10 cellular contexts compared by ENCODE assay signal in the genomic region with DNA sequence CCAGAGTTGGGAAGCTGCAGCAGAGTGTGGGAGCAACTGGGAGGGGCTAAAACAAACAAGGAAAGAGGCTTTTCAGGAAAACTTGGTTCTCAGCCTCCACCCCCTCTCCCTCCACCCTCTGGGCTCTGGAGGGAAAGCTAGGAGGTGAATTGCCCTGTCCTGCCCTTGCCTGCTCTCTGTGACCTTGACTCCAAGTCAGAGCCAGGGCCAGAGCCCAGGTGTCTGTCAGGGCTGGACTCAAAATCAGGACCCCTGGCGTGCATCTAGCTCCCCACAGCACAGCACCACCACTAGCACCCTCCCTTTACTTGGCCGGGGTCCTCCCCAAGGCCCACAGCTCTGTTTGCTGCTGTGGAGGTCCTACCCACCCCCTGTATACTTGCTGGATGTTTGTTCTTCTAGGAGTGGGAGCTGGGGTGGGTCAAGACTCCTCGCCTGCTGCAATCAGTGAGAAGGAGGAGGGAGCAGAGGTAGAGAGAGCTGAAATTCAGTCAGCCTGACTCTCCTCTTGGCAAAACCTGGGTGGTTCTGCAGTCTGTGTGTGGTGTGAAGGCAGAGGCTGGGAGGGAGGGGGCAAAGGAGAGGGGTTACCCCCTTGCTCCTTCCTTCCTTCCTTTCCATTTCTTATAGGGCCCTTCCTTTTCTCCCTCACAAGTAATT. TPM values are rescaled to one million over a fixed set of nuclear protein-coding genes. Genes with fewer than 3 reads are reported as not detected.
DNase-seq lines count a peak whose midpoint lies in the region; ATAC-seq and TF ChIP-seq lines count a peak whose summit lies in the region.
"Had no signal": no experiment of that assay in that cellular context is flagged by ENCODE, and none has a peak within 500 bp of the region (broad histone marks: within the 10 kb centered on the region; RNA-seq: fewer than 3 reads in every experiment).

No MANE protein-coding gene starts in this region.

- H3K9me3 ChIP-seq in cardiac muscle cell (ENCODE audit: low read depth) (no peaks in the 10 kb centered on the region), muscle layer of duodenum (ENCODE audit: control insufficient read depth in 1 of 2, low read length in 2 of 2) (no peaks in the 10 kb centered on the region), upper lobe of left lung (no peaks in the 10 kb centered on the region)
- H3K9me3 ChIP-seq: SJCRH30 had no signal

- 49 to 60% methylated on average over 3 of the region's 3 CpGs for WGBS in upper lobe of left lung, 2 donors

- H3K4me3 Mint-ChIP-seq in brain = peak overlapping the region in 2 of 5 experiments; percentile 36 to 42
- H3K4me3 Mint-ChIP-seq in activated T-helper 1 cell treated with anti-CD3 and anti-CD28 coated beads, Interleukin-12 subunit alpha, Interleukin-12 subunit beta, Interleukin-2, Interleukin-4 antibody, amounts not matched to agents 30 ng/mL and 10 ng/mL and 1 ng/mL, durations not matched to agents 14 hours and 24 hours and 36 hours = no peak overlapping the region

- DNase-seq in cardiac muscle cell (ENCODE audit: low read depth in 1 of 2, low spot score in 1 of 2) (no peak), left ventricle myocardium superior (no peak), upper lobe of left lung (peak in 1 of 2 donors; percentile 58), A172 (ENCODE audit: low spot score) (no peak)
- no peak for DNase-seq in activated T-helper 1 cell treated with anti-CD3 and anti-CD28 coated beads, Interleukin-12 subunit alpha, Interleukin-12 subunit beta, Interleukin-2, Interleukin-4 antibody, amounts not matched to agents 30 ng/mL and 10 ng/mL and 1 ng/mL, durations not matched to agents 14 hours and 24 hours and 36 hours (ENCODE audit: low spot score)
- DNase-seq: NCI-H2029 treated with DMSO at 0.1 percent for 48 hours, SJCRH30 had no signal

- no peak for TF ChIP-seq POLR2A in upper lobe of left lung (IDR thresholded peaks at IDR 0.05)

- H3K36me3 Mint-ChIP-seq in brain = no peaks in the 10 kb centered on the region
- peaks cover under 1% of the 10 kb centered on the region for H3K36me3 Mint-ChIP-seq in activated T-helper 1 cell treated with anti-CD3 and anti-CD28 coated beads, Interleukin-12 subunit alpha, Interleukin-12 subunit beta, Interleukin-2, Interleukin-4 antibody, amounts not matched to agents 30 ng/mL and 10 ng/mL and 1 ng/mL, durations not matched to agents 14 hours and 24 hours and 36 hours (ENCODE audit: low read depth)

- no peak for ATAC-seq in left ventricle myocardium superior
- no peak for ATAC-seq in upper lobe of left lung (ENCODE audit: low FRiP score in 2 of 2)
- no peak for ATAC-seq in HG03196 (IDR thresholded peaks at IDR 0.05; ENCODE audit: unreplicated experiment)

- intact Hi-C loops in left ventricle myocardium superior (cut with micrococcal nuclease) = no loop called here
- intact Hi-C loops in activated T-helper 1 cell treated with anti-CD3 and anti-CD28 coated beads, Interleukin-12 subunit alpha, Interleukin-12 subunit beta, Interleukin-2, Interleukin-4 antibody, amounts not matched to agents 30 ng/mL and 10 ng/mL and 1 ng/mL, durations not matched to agents 14 hours and 24 hours and 36 hours (cut with micrococcal nuclease) = no loop called here

- H3K27me3 Mint-ChIP-seq in brain = peaks cover 17% of the 10 kb centered on the region
- H3K27me3 Mint-ChIP-seq in activated T-helper 1 cell treated with anti-CD3 and anti-CD28 coated beads, Interleukin-12 subunit alpha, Interleukin-12 subunit beta, Interleukin-2, Interleukin-4 antibody, amounts not matched to agents 30 ng/mL and 10 ng/mL and 1 ng/mL, durations not matched to agents 14 hours and 24 hours and 36 hours (ENCODE audit: insufficient read depth) = peaks cover 23% of the 10 kb centered on the region

- no peak for TF ChIP-seq CTCF in cardiac muscle cell (IDR thresholded peaks at IDR 0.05; ENCODE audit: low read depth, low read length)
- no peak for TF ChIP-seq CTCF in brain (conservative IDR thresholded peaks at IDR 0.05)
- TF ChIP-seq CTCF in upper lobe of left lung (IDR thresholded peaks at IDR 0.05) = no peak

- H3K4me1 ChIP-seq in cardiac muscle cell (ENCODE audit: low read depth) (peaks cover 41% of the 10 kb centered on the region), muscle layer of duodenum (ENCODE audit: control insufficient read depth in 1 of 2, insufficient read depth in 2 of 2, low read length in 2 of 2) (peaks cover 64 to 67% of the 10 kb centered on the region in 2 donors), upper lobe of left lung (peaks cover 76 to 100% (median 89%) of the 10 kb centered on the region in 4 donors)

- peaks cover 0 to 3% (median 0%) of the 10 kb centered on the region in 5 experiments for H3K9me3 Mint-ChIP-seq in brain
- no peaks in the 10 kb centered on the region for H3K9me3 Mint-ChIP-seq in activated T-helper 1 cell treated with anti-CD3 and anti-CD28 coated beads, Interleukin-12 subunit alpha, Interleukin-12 subunit beta, Interleukin-2, Interleukin-4 antibody, amounts not matched to agents 30 ng/mL and 10 ng/mL and 1 ng/mL, durations not matched to agents 14 hours and 24 hours and 36 hours

- H3K4me3 ChIP-seq in cardiac muscle cell = no peak overlapping the region
- H3K4me3 ChIP-seq in muscle layer of duodenum (ENCODE audit: low read depth in 1 of 2, low read length in 2 of 2) = no peak overlapping the region
- no peak overlapping the region for H3K4me3 ChIP-seq in upper lobe of left lung
- H3K4me3 ChIP-seq: SJCRH30 had no signal

- H3K36me3 ChIP-seq in cardiac muscle cell = no peaks in the 10 kb centered on the region
- peaks cover 0 to 9% of the 10 kb centered on the region in 2 donors for H3K36me3 ChIP-seq in muscle layer of duodenum (ENCODE audit: control insufficient read depth in 1 of 2, insufficient read depth in 2 of 2, low read length in 2 of 2)
- no peaks in the 10 kb centered on the region for H3K36me3 ChIP-seq in upper lobe of left lung
- H3K36me3 ChIP-seq: SJCRH30 had no signal

- no peaks in the 10 kb centered on the region for H3K27me3 ChIP-seq in cardiac muscle cell
- no peaks in the 10 kb centered on the region for H3K27me3 ChIP-seq in muscle layer of duodenum (ENCODE audit: low read depth, low read length)
- H3K27me3 ChIP-seq in upper lobe of left lung = no peaks in the 10 kb centered on the region
- H3K27me3 ChIP-seq: SJCRH30 had no signal

- peaks cover 95% of the 10 kb centered on the region for H3K4me1 Mint-ChIP-seq in brain
- peaks cover 80% of the 10 kb centered on the region for H3K4me1 Mint-ChIP-seq in activated T-helper 1 cell treated with anti-CD3 and anti-CD28 coated beads, Interleukin-12 subunit alpha, Interleukin-12 subunit beta, Interleukin-2, Interleukin-4 antibody, amounts not matched to agents 30 ng/mL and 10 ng/mL and 1 ng/mL, durations not matched to agents 14 hours and 24 hours and 36 hours (ENCODE audit: low read depth)

- H3K27ac Mint-ChIP-seq in brain = peak overlapping the region; percentile 75 to 100 (median 97)
- no peak overlapping the region for H3K27ac Mint-ChIP-seq in activated T-helper 1 cell treated with anti-CD3 and anti-CD28 coated beads, Interleukin-12 subunit alpha, Interleukin-12 subunit beta, Interleukin-2, Interleukin-4 antibody, amounts not matched to agents 30 ng/mL and 10 ng/mL and 1 ng/mL, durations not matched to agents 14 hours and 24 hours and 36 hours

- TF ChIP-seq EP300 in upper lobe of left lung (IDR thresholded peaks at IDR 0.05) = no peak

- peak overlapping the region; percentile 76 for H3K27ac ChIP-seq in cardiac muscle cell
- peak overlapping the region; percentile 83 for H3K27ac ChIP-seq in muscle layer of duodenum (ENCODE audit: low read length)
- H3K27ac ChIP-seq in upper lobe of left lung = peak overlapping the region; percentile 87 to 96 (median 91)
- H3K27ac ChIP-seq: SJCRH30 had no signal

RNA-seq across cellular contexts. Expression of a gene that starts 2.8 kb away (rescaled TPM):
- 1.2 and 3.7 TPM in 2 replicates for total RNA-seq in cardiac muscle cell
- 1.7 and 4.2 TPM in 2 replicates for polyA plus RNA-seq in cardiac muscle cell
- total RNA-seq in left ventricle myocardium superior = 21.5 TPM
- 43.8 TPM for polyA plus RNA-seq in brain (ENCODE audit: insufficient read depth, low read depth, low replicate concordance)
- 10 to 100 TPM in 5 of 6 donors, 1 to 10 TPM in 1; 3.8 to 24.7 (median 15.8) TPM for total RNA-seq in upper lobe of left lung
- total RNA-seq in activated T-helper 1 cell treated with anti-CD3 and anti-CD28 coated beads, Interleukin-12 subunit alpha, Interleukin-12 subunit beta, Interleukin-2, Interleukin-4 antibody, amounts not matched to agents 30 ng/mL and 10 ng/mL and 1 ng/mL, durations not matched to agents 14 hours and 24 hours and 36 hours = 8.7 and 9.6 TPM in 2 replicates
- 1.1 and 2.2 TPM in 2 replicates for total RNA-seq in A172 (2014; rRNA removed; shearing (Covaris generic))

RNA-seq across cellular contexts. Expression of a gene that starts 18.6 kb away (rescaled TPM):
- 96.8 and 104 TPM in 2 replicates for total RNA-seq in cardiac muscle cell
- 27.3 and 33.2 TPM in 2 replicates for polyA plus RNA-seq in cardiac muscle cell
- 49.1 TPM for total RNA-seq in left ventricle myocardium superior
- 94.4 TPM for polyA plus RNA-seq in brain (ENCODE audit: insufficient read depth, low read depth, low replicate concordance)
- total RNA-seq in upper lobe of left lung = 100 to 1,000 TPM in 3 of 6 donors, 10 to 100 TPM in 3; 57.6 to 240 (median 97.0) TPM
- 87.6 and 88.2 TPM in 2 replicates for total RNA-seq in activated T-helper 1 cell treated with anti-CD3 and anti-CD28 coated beads, Interleukin-12 subunit alpha, Interleukin-12 subunit beta, Interleukin-2, Interleukin-4 antibody, amounts not matched to agents 30 ng/mL and 10 ng/mL and 1 ng/mL, durations not matched to agents 14 hours and 24 hours and 36 hours
- 61.3 and 64.3 TPM in 2 replicates for total RNA-seq in A172 (2014; rRNA removed; shearing (Covaris generic))

RNA-seq across cellular contexts. Expression of a gene that starts 37.1 kb away (rescaled TPM):
- total RNA-seq in cardiac muscle cell = 32.5 and 49.9 TPM in 2 replicates
- polyA plus RNA-seq in cardiac muscle cell = 54.6 and 95.1 TPM in 2 replicates
- 48.1 TPM for total RNA-seq in left ventricle myocardium superior
- polyA plus RNA-seq in brain (ENCODE audit: insufficient read depth, low read depth, low replicate concordance) = 150 TPM
- total RNA-seq in upper lobe of left lung = 100 to 1,000 TPM in 2 of 6 donors, 10 to 100 TPM in 4; 52.2 to 141 (median 75.0) TPM
- total RNA-seq in activated T-helper 1 cell treated with anti-CD3 and anti-CD28 coated beads, Interleukin-12 subunit alpha, Interleukin-12 subunit beta, Interleukin-2, Interleukin-4 antibody, amounts not matched to agents 30 ng/mL and 10 ng/mL and 1 ng/mL, durations not matched to agents 14 hours and 24 hours and 36 hours = 117 TPM in 2 replicates
- 44.5 and 50.1 TPM in 2 replicates for total RNA-seq in A172 (2014; rRNA removed; shearing (Covaris generic))

RNA-seq across cellular contexts. Expression of a gene that starts 40.4 kb away (rescaled TPM):
- total RNA-seq in cardiac muscle cell (78.1 and 87.0 TPM in 2 replicates), left ventricle myocardium superior (98.1 TPM), upper lobe of left lung (10 to 100 TPM; 31.0 to 55.3 (median 49.9) TPM)
- polyA plus RNA-seq in cardiac muscle cell (58.1 and 65.4 TPM in 2 replicates), brain (ENCODE audit: insufficient read depth, low read depth, low replicate concordance) (176 TPM)
- 2.9 and 3.5 TPM in 2 replicates for total RNA-seq in activated T-helper 1 cell treated with anti-CD3 and anti-CD28 coated beads, Interleukin-12 subunit alpha, Interleukin-12 subunit beta, Interleukin-2, Interleukin-4 antibody, amounts not matched to agents 30 ng/mL and 10 ng/mL and 1 ng/mL, durations not matched to agents 14 hours and 24 hours and 36 hours
- total RNA-seq in A172 (2014; rRNA removed; shearing (Covaris generic)) = 14.5 and 17.8 TPM in 2 replicates

RNA-seq across cellular contexts. Expression of a gene that starts 49.0 kb away (rescaled TPM):
- 116 and 125 TPM in 2 replicates for total RNA-seq in cardiac muscle cell
- polyA plus RNA-seq in cardiac muscle cell = 102 and 121 TPM in 2 replicates
- 56.9 TPM for total RNA-seq in left ventricle myocardium superior
- 95.0 TPM for polyA plus RNA-seq in brain (ENCODE audit: insufficient read depth, low read depth, low replicate concordance)
- total RNA-seq in upper lobe of left lung = 100 to 1,000 TPM in 1 of 6 donors, 10 to 100 TPM in 5; 36.5 to 157 (median 71.0) TPM
- total RNA-seq in activated T-helper 1 cell treated with anti-CD3 and anti-CD28 coated beads, Interleukin-12 subunit alpha, Interleukin-12 subunit beta, Interleukin-2, Interleukin-4 antibody, amounts not matched to agents 30 ng/mL and 10 ng/mL and 1 ng/mL, durations not matched to agents 14 hours and 24 hours and 36 hours = 113 and 120 TPM in 2 replicates
- 46.5 and 67.3 TPM in 2 replicates for total RNA-seq in A172 (2014; rRNA removed; shearing (Covaris generic))
